In genomic region chr15:81506071-81506470, GRCh38 we compare ENCODE assay signal across 22 cellular contexts.
"Had no signal": no experiment of that assay in that cellular context is flagged by ENCODE, and none has a peak within 500 bp of the region (broad histone marks: within the 10 kb centered on the region; RNA-seq: fewer than 3 reads in every experiment).

No MANE protein-coding gene starts in this region.

- FAIRE-seq: RCC 7860 had no signal

- DNase-seq: Karpas-422, KG1, MM.1S, NCI-H1092 treated with DMSO at 0.1 percent for 48 hours, NCI-H1436, NCI-H187, NCI-H2029, NCI-H2081 treated with DMSO at 0.1 percent for 48 hours, NCI-H2171, NCI-H226, NCI-H446, NCI-H510A, NCI-H524 treated with DMSO at 0.1 percent for 48 hours, NCI-H69, NCI-H774, Right ventricle myocardium superior, RPMI8226, SIG-M5 had no signal

- H3K27me3 ChIP-seq: SJSA1 had no signal

- H3K4me3 ChIP-seq: SJSA1, SK-N-MC had no signal

- H3K36me3 ChIP-seq: SJSA1 had no signal

- H3K27ac ChIP-seq: HL-60, SJSA1, SK-N-MC had no signal

- H3K9me3 ChIP-seq: SJSA1 had no signal
